ENCODE assay signal across 11 cellular contexts in the genomic region with DNA sequence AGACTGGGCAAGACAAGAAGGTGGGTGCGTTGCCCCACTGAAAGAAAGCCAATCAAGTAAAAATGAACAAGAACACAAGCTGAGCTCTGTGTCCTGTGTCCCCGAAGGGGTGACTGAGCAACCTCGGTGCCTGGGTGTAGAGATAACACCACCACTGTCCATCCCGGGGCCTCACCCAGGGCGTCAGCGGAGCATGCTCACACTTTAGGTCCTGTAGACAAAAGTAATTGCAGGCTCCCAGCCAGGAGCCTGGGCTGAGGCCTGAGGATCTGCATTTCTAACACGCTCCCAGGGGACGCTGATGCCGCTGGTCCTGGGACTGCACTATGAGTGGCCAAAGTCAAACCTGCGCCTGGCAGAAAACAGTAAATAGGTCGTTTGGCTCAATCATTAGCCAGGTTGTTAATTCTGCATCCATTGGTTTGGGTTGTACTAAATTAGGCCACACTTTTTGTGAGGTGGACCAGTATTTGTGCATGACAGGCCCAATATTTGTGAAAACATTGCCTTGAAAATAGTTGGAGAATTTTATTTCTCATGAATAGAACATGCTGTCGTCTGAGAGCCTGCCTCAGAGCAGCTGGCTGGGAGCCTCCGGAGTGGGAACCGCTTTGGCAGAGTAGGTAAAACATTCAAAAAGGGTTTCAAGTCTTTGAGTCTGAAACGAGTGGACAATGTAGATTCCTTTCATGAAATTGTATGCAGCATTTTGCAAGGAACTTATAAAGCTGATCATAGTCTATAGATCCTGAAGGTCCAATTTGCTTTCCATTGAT. TPM values are rescaled to one million over a fixed set of nuclear protein-coding genes. Genes with fewer than 3 reads are reported as not detected.
A peak's percentile ranks its signal among the peaks of the same experiment; 100 is the strongest.
DNase-seq lines count a peak whose midpoint lies in the region; ATAC-seq and TF ChIP-seq lines count a peak whose summit lies in the region.
"Had no signal": no experiment of that assay in that cellular context is flagged by ENCODE, and none has a peak within 500 bp of the region (broad histone marks: within the 10 kb centered on the region; RNA-seq: fewer than 3 reads in every experiment).

No MANE protein-coding gene starts in this region.

- H3K36me3 ChIP-seq in HCT116 (ENCODE audit: control insufficient read depth in 1 of 2, insufficient read depth in 2 of 2, low read length in 2 of 2), result no peaks in the 10 kb centered on the region
- H3K36me3 ChIP-seq in skeletal muscle satellite cell (ENCODE audit: insufficient read depth, low read length), result no peaks in the 10 kb centered on the region
- no peaks in the 10 kb centered on the region for H3K36me3 ChIP-seq in CD4-positive, alpha-beta memory T cell (ENCODE audit: insufficient read depth, low read length)

- H4K20me1 ChIP-seq in HCT116 (ENCODE audit: insufficient read depth), result no peaks in the 10 kb centered on the region

- RAD21 ChIA-PET in HCT116 (lab: Charles Lee; ENCODE audit: low non-redundant PET in 1 of 2, low total read pairs in 2 of 2, uncharacterized antibody in 2 of 2, unreplicated experiment in 2 of 2), result interaction anchor here in 1 of 2 experiments (0.6 kb wide), 1 partner anchor 25 kb away, joined by 3 read pairs; no protein-coding TSS in a partner anchor

- no peak for TF ChIP-seq RAD21 in HCT116 (IDR thresholded peaks at IDR 0.05; ENCODE audit: low read depth)

- no peak overlapping the region for H2AFZ ChIP-seq in HCT116 (ENCODE audit: low read depth, low read length, poor library complexity, severe bottlenecking)

- CTCF ChIA-PET in HCT116 (lab: Charles Lee), result interaction anchor here (1.5 kb wide), 1 partner anchor 25 kb away, joined by 3 read pairs; no protein-coding TSS in a partner anchor
- CTCF ChIA-PET in activated B cell treated with CpG ODN at 0.5 μM for 24 hours (lab: Charles Lee), result no interaction called here
- CTCF ChIA-PET in CD4-positive, alpha-beta memory T cell (lab: Charles Lee; ENCODE audit: partially characterized antibody), result interaction anchor here (0.8 kb wide), 1 partner anchor 9 kb away, joined by 3 read pairs; no protein-coding TSS in a partner anchor

- TF ChIP-seq CTCF in HCT116 (IDR thresholded peaks at IDR 0.05 in 2 of 3, conservative IDR thresholded peaks at IDR 0.05 in 1 of 3; ENCODE audit: borderline replicate concordance in 1 of 3, insufficient read depth in 1 of 3, low read depth in 2 of 3, low read length in 2 of 3) (no peak), activated B cell treated with CpG ODN at 0.5 μM for 24 hours (IDR thresholded peaks at IDR 0.05) (no peak)

- no peak overlapping the region; the same call in 1 of the 2 replicates for H3K27ac ChIP-seq in HCT116 (ENCODE audit: low read depth, low read length)
- no peak overlapping the region for H3K27ac ChIP-seq in CD4-positive, alpha-beta memory T cell (ENCODE audit: low read depth, low read length)

- no peaks in the 10 kb centered on the region for H3K27me3 ChIP-seq in HCT116 (ENCODE audit: insufficient read depth, low read length)
- no peaks in the 10 kb centered on the region for H3K27me3 ChIP-seq in skeletal muscle satellite cell (ENCODE audit: control insufficient read depth, insufficient read depth, low read length)
- H3K27me3 ChIP-seq in CD4-positive, alpha-beta memory T cell (ENCODE audit: insufficient read depth, low read length), result no peaks in the 10 kb centered on the region

- H3K36me3 Mint-ChIP-seq in activated B cell treated with CpG ODN at 0.5 μM for 24 hours (ENCODE audit: low read depth), result peaks cover 31% of the 10 kb centered on the region
- peaks cover 0 to 5% of the 10 kb centered on the region in 2 donors for H3K36me3 Mint-ChIP-seq in CD4-positive, alpha-beta memory T cell

- H3K4me3 Mint-ChIP-seq in activated B cell treated with CpG ODN at 0.5 μM for 24 hours, result no peak overlapping the region
- H3K4me3 Mint-ChIP-seq in CD4-positive, alpha-beta memory T cell, result no peak overlapping the region
- H3K4me3 Mint-ChIP-seq: nephron progenitor cell had no signal

- ATAC-seq in HCT116 (no peak), activated B cell treated with CpG ODN at 0.5 μM for 24 hours (ENCODE audit: low read depth) (no peak), left ventricle myocardium superior (peak; percentile 45), HG03521 (IDR thresholded peaks at IDR 0.05; ENCODE audit: unreplicated experiment) (no peak)

- 0 out of 2 replicates have a peak overlapping the region, but pooled peaks have one; percentile 58 for H3K4me2 ChIP-seq in HCT116 (ENCODE audit: low read length)
- H3K4me2 ChIP-seq in skeletal muscle satellite cell (ENCODE audit: low read length), result peak overlapping the region; percentile 78

- TF ChIP-seq POLR2A in HCT116 (IDR thresholded peaks at IDR 0.05; ENCODE audit: borderline replicate concordance, extremely low read depth, insufficient read depth, insufficient read length), result no peak

- H3K9me2 ChIP-seq in HCT116 (ENCODE audit: insufficient read depth), result no peaks in the 10 kb centered on the region

- peaks cover 53% of the 10 kb centered on the region; the same call in 1 of the 2 replicates for H3K79me2 ChIP-seq in HCT116 (ENCODE audit: insufficient read depth, low read length)

- peaks cover 67% of the 10 kb centered on the region for H3K4me1 Mint-ChIP-seq in activated B cell treated with CpG ODN at 0.5 μM for 24 hours
- peaks cover 12 to 14% (median 13%) of the 10 kb centered on the region in 4 donors for H3K4me1 Mint-ChIP-seq in CD4-positive, alpha-beta memory T cell

- peak overlapping the region; percentile 84 for H3K27ac Mint-ChIP-seq in activated B cell treated with CpG ODN at 0.5 μM for 24 hours
- no peak overlapping the region for H3K27ac Mint-ChIP-seq in CD4-positive, alpha-beta memory T cell

- POLR2A ChIA-PET in HCT116 (lab: Charles Lee), result no interaction called here
- POLR2A ChIA-PET in activated B cell treated with CpG ODN at 0.5 μM for 24 hours (lab: Charles Lee), result interaction anchor here (0.6 to 1.7 kb wide), 8 partner anchors 10 to 150 kb away, joined by 3 to 6 read pairs (median 4); a partner anchor contains a TSS
- POLR2A ChIA-PET in CD4-positive, alpha-beta memory T cell (lab: Charles Lee; ENCODE audit: partially characterized antibody), result no interaction called here

- no peaks in the 10 kb centered on the region for H3K27me3 Mint-ChIP-seq in activated B cell treated with CpG ODN at 0.5 μM for 24 hours
- peaks cover 0 to 5% of the 10 kb centered on the region in 2 donors for H3K27me3 Mint-ChIP-seq in CD4-positive, alpha-beta memory T cell

- intact Hi-C loops in HCT116 (cut with micrococcal nuclease), result no loop called here
- intact Hi-C loops in activated B cell treated with CpG ODN at 0.5 μM for 24 hours (cut with micrococcal nuclease), result no loop called here
- intact Hi-C loops in left ventricle myocardium superior (cut with micrococcal nuclease), result no loop called here
- intact Hi-C loops in CD4-positive, alpha-beta memory T cell (cut with micrococcal nuclease), result no loop called here

- no peaks in the 10 kb centered on the region for H3K9me3 ChIP-seq in HCT116 (ENCODE audit: control insufficient read depth in 1 of 2, insufficient read depth in 1 of 2, low read depth in 1 of 2, low read length in 2 of 2)
- H3K9me3 ChIP-seq in skeletal muscle satellite cell (replicated peaks; ENCODE audit: low read length), result no peaks in the 10 kb centered on the region
- H3K9me3 ChIP-seq in CD4-positive, alpha-beta memory T cell (ENCODE audit: control insufficient read depth in 1 of 2, low read length in 2 of 2), result no peaks in the 10 kb centered on the region

- H3K9me3 Mint-ChIP-seq in activated B cell treated with CpG ODN at 0.5 μM for 24 hours, result peaks cover 2% of the 10 kb centered on the region
- peaks cover 0 to 3% (median 0%) of the 10 kb centered on the region in 8 donors for H3K9me3 Mint-ChIP-seq in CD4-positive, alpha-beta memory T cell

- peaks cover 25 to 46% of the 10 kb centered on the region in 2 experiments for H3K4me1 ChIP-seq in HCT116 (ENCODE audit: control insufficient read depth in 1 of 2, insufficient read depth in 2 of 2, low read length in 2 of 2)
- H3K4me1 ChIP-seq in skeletal muscle satellite cell (ENCODE audit: control insufficient read depth, insufficient read depth, low read length), result peaks cover 29% of the 10 kb centered on the region
- H3K4me1 ChIP-seq in CD4-positive, alpha-beta memory T cell (ENCODE audit: insufficient read depth, low read length), result peaks cover 11% of the 10 kb centered on the region

- BruUV-seq in HCT116 (replicated peaks; lab: Mats Ljungman, UMichigan), result no TSS peak

- DNase-seq in HCT116 (ENCODE audit: low read depth, low spot score), result no peak
- no peak for DNase-seq in activated B cell treated with CpG ODN at 0.5 μM for 24 hours
- DNase-seq in left ventricle myocardium superior, result peak; percentile 64
- DNase-seq in AG08396 (ENCODE audit: low spot score), result no peak
- DNase-seq in CD4-positive, alpha-beta memory T cell, result no peak
- no peak for DNase-seq in Kasumi-1 (lab: John Stamatoyannopoulos, UW)
- DNase-seq: activated naive CD4-positive, alpha-beta T cell treated with Interleukin-2 at 50 U/mL for 16 hours; nephron progenitor cell; T-helper 2 cell had no signal

- H3K9ac ChIP-seq in HCT116 (ENCODE audit: low read length) (no peak overlapping the region), skeletal muscle satellite cell (ENCODE audit: low read depth, low read length) (peak overlapping the region; percentile 15)

- no peak overlapping the region for H3K4me3 ChIP-seq in HCT116 (replicated peaks in 1 of 2; ENCODE audit: low read depth in 1 of 2, low read length in 2 of 2)
- H3K4me3 ChIP-seq in skeletal muscle satellite cell (ENCODE audit: low read length), result no peak overlapping the region
- H3K4me3 ChIP-seq in CD4-positive, alpha-beta memory T cell (ENCODE audit: low read length in 2 of 2), result no peak overlapping the region

RNA-seq across cellular contexts. Expression of a gene that starts 38.3 kb away (rescaled TPM):
- total RNA-seq in HCT116 (2021; ENCODE audit: unreplicated experiment), result 10.9 TPM
- 3.8 and 4.5 TPM in 2 replicates for polyA plus RNA-seq in HCT116 (2012)
- total RNA-seq in activated B cell treated with CpG ODN at 0.5 μM for 24 hours, result 156 and 170 TPM in 2 replicates
- 6.7 TPM for total RNA-seq in left ventricle myocardium superior
- total RNA-seq in skeletal muscle satellite cell (2012; rRNA removed), result 0.87 and 1.0 TPM in 2 replicates
- 1 to 10 TPM; 2.0 to 2.3 TPM for total RNA-seq in CD4-positive, alpha-beta memory T cell
- polyA plus RNA-seq in CD4-positive, alpha-beta memory T cell, result under 1 TPM; 0.05 to 0.37 TPM

Comparison
In these comparisons a context has a peak if more than half of its experiments do, and no peak if none do; other contexts are left out.
1. RNA of a gene that starts 38.3 kb away (total RNA-seq): 156 to 170 TPM in activated B cell treated with CpG ODN at 0.5 μM for 24 hours; 10.9 TPM in HCT116 (single experiment), 6.7 TPM in left ventricle myocardium superior (single experiment) and 2.0 to 2.3 TPM in CD4-positive, alpha-beta memory T cell; every median in the first group is over 10 times any median in the second.